Comparison of ENCODE assay signal across 24 cellular contexts in the genomic region with DNA sequence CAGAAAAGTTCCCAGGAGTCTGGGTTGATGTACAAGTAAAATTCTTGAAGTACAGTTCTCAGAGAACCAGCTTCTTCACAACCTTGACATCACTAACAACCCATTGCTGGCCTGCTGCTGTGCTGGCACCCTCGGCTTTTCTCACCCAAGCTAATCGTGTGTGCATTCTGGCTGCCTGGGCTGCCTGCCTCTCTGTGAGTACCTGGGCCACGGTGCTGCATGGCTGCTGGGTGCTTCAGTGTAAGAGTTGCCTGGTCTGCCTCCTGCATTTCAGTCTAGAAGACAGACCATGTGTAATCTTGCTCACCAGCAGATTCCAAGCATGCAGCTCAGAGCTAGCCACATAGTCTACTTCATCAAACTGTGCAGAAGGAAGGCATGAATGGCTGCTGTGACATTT. TPM values are rescaled to one million over a fixed set of nuclear protein-coding genes. Genes with fewer than 3 reads are reported as not detected.
DNase-seq lines count a peak whose midpoint lies in the region; ATAC-seq, FAIRE-seq and TF ChIP-seq lines count a peak whose summit lies in the region.
"Had no signal": no experiment of that assay in that cellular context is flagged by ENCODE, and none has a peak within 500 bp of the region (broad histone marks: within the 10 kb centered on the region; RNA-seq: fewer than 3 reads in every experiment).

No MANE protein-coding gene starts in this region.

- POLR2A ChIA-PET in HepG2 (lab: Yijun Ruan, JAX) = interaction anchor here (1.6 kb wide), 1 partner anchor 50 kb away, joined by 4 read pairs; no protein-coding TSS in a partner anchor

- ATAC-seq in HepG2 (peak; percentile 17; the same call in 1 of the 3 replicates), right lobe of liver (no peak), GM18858 (IDR thresholded peaks at IDR 0.05; ENCODE audit: unreplicated experiment) (no peak), GM21423 (IDR thresholded peaks at IDR 0.05; ENCODE audit: unreplicated experiment) (no peak)
- ATAC-seq: GM23338, HCT116 had no signal

- CTCF ChIA-PET in HepG2 (lab: Yijun Ruan, JAX; ENCODE audit: low intra/inter-chr PET ratio, low total read pairs) = no interaction called here
- CTCF ChIA-PET in activated naive CD4-positive, alpha-beta T cell treated with anti-CD3 and anti-CD28 coated beads, Interleukin-2, amount 10 ng/mL, durations not matched to agents 7 days and 5 days (lab: Charles Lee) = interaction anchor here (1.0 to 4.1 kb wide), 3 partner anchors 8 to 124 kb away, joined by 3 to 27 read pairs (median 4); no protein-coding TSS in a partner anchor

- no peak overlapping the region for H3K4me3 Mint-ChIP-seq in activated naive CD4-positive, alpha-beta T cell treated with anti-CD3 and anti-CD28 coated beads, Interleukin-2, amount 10 ng/mL, durations not matched to agents 7 days and 5 days
- H3K4me3 Mint-ChIP-seq: B cell; CD4-positive, alpha-beta T cell; CD8-positive, alpha-beta memory T cell; GM23338; H9 had no signal

- H3K27ac ChIP-seq in HepG2 (ENCODE audit: extremely low read length, insufficient read depth, low read length) = no peak overlapping the region
- H3K27ac ChIP-seq in right lobe of liver = no peak overlapping the region
- H3K27ac ChIP-seq in mesodermal cell (ENCODE audit: low read depth, low read length, severe bottlenecking) = peak overlapping the region; percentile 49
- H3K27ac ChIP-seq: 22Rv1, BLaER1, C4-2B had no signal

- H3K27ac Mint-ChIP-seq in activated naive CD4-positive, alpha-beta T cell treated with anti-CD3 and anti-CD28 coated beads, Interleukin-2, amount 10 ng/mL, durations not matched to agents 7 days and 5 days = no peak overlapping the region
- H3K27ac Mint-ChIP-seq: B cell; CD4-positive, alpha-beta T cell; CD8-positive, alpha-beta memory T cell; GM23338 had no signal

- in situ Hi-C loops in HepG2 (cut with HindIII; ENCODE audit: extremely low pct_ligation_motif_present, low pct_unique_long_range_greater_than_20kb) = loop anchor here (5.0 to 10.0 kb wide), 2 partner anchors 178 to 189 kb away; no protein-coding TSS in a partner anchor

- no peak for FAIRE-seq in HepG2 (lab: Jason Lieb, UNC)
- FAIRE-seq: A204.1, G401.6, GM12892, GM19239 had no signal

- no peak overlapping the region for H2AFZ ChIP-seq in HepG2 (ENCODE audit: low read length)
- H2AFZ ChIP-seq: GM23338 had no signal

- H3K9me3 Mint-ChIP-seq in activated naive CD4-positive, alpha-beta T cell treated with anti-CD3 and anti-CD28 coated beads, Interleukin-2, amount 10 ng/mL, durations not matched to agents 7 days and 5 days = no peaks in the 10 kb centered on the region
- H3K9me3 Mint-ChIP-seq: CD4-positive, alpha-beta T cell; CD8-positive, alpha-beta memory T cell had no signal

- H3K4me3 ChIP-seq in HepG2 (replicated peaks in 1 of 3; ENCODE audit: insufficient read depth in 1 of 3, low read depth in 2 of 3, low read length in 3 of 3) (no peak overlapping the region), right lobe of liver (no peak overlapping the region), mesodermal cell (ENCODE audit: extremely low read depth, insufficient read depth, low read length, poor library complexity, severe bottlenecking) (no peak overlapping the region)
- H3K4me3 ChIP-seq: BLaER1, GM23338 had no signal

- no TSS peak for BruUV-seq in HepG2 (replicated peaks; lab: Mats Ljungman, UMichigan)

- TF ChIP-seq EP300 in HepG2 (IDR thresholded peaks at IDR 0.05; ENCODE audit: low read depth in 2 of 2, low read length in 2 of 2) (no peak), HepG2 (CRISPR knock-in tag; IDR thresholded peaks at IDR 0.05; ENCODE audit: borderline replicate concordance) (no peak)

- TF ChIP-seq CTCF in HepG2 (CRISPR knock-in tag; IDR thresholded peaks at IDR 0.05) = no peak
- no peak for TF ChIP-seq CTCF in right lobe of liver (IDR thresholded peaks at IDR 0.05)

- H3K4me1 ChIP-seq in HepG2 (ENCODE audit: insufficient read depth, low read length) = peaks cover 60% of the 10 kb centered on the region
- H3K4me1 ChIP-seq in right lobe of liver = no peaks in the 10 kb centered on the region
- peaks cover 21% of the 10 kb centered on the region for H3K4me1 ChIP-seq in mesodermal cell (ENCODE audit: control insufficient read depth, insufficient read depth, low read length, poor library complexity, severe bottlenecking)
- H3K4me1 ChIP-seq: BLaER1 had no signal

- no peaks in the 10 kb centered on the region; a peak in 2 of 5 replicates for H3K27me3 ChIP-seq in HepG2 (ENCODE audit: control insufficient read depth in 1 of 2, insufficient read depth in 2 of 2, low read length in 2 of 2)
- no peaks in the 10 kb centered on the region for H3K27me3 ChIP-seq in right lobe of liver
- H3K27me3 ChIP-seq: BLaER1 had no signal

- 8% methylated on average over 2 of the region's 3 CpGs for WGBS in HepG2 (ENCODE audit: low lambda C conversion rate)
- WGBS in right lobe of liver (ENCODE audit: insufficient coverage, low coverage, low lambda C conversion rate, missing lambda C conversion rate) = no CpG with 5 or more reads among the region's 3 CpGs
- 82 to 93% methylated on average over 3 of the region's 3 CpGs for WGBS in mesodermal cell (ENCODE audit: insufficient coverage in 2 of 2), 2 experiments

- H3K79me2 ChIP-seq in HepG2 (ENCODE audit: insufficient read depth, low read length) = no peaks in the 10 kb centered on the region

- DNase-seq in HepG2 (ENCODE audit: low spot score) (no peak), right lobe of liver (no peak), islet precursor cell (peak; percentile 74), DMS153 (lab: John Stamatoyannopoulos, UW) (no peak)
- DNase-seq in activated naive CD4-positive, alpha-beta T cell treated with anti-CD3 and anti-CD28 coated beads, Interleukin-2, amount 10 ng/mL, durations not matched to agents 7 days and 5 days = no peak
- DNase-seq: Calu3; CD4-positive, alpha-beta T cell; CD8-positive, alpha-beta memory T cell; DND-41; H9 had no signal

- H3K4me2 ChIP-seq in HepG2 (ENCODE audit: low read depth, low read length) = peak overlapping the region; percentile 59
- H3K4me2 ChIP-seq: BLaER1, GM23338 had no signal

- peaks cover 28% of the 10 kb centered on the region for H3K27me3 Mint-ChIP-seq in activated naive CD4-positive, alpha-beta T cell treated with anti-CD3 and anti-CD28 coated beads, Interleukin-2, amount 10 ng/mL, durations not matched to agents 7 days and 5 days
- H3K27me3 Mint-ChIP-seq: B cell had no signal

- no peaks in the 10 kb centered on the region for H3K4me1 Mint-ChIP-seq in activated naive CD4-positive, alpha-beta T cell treated with anti-CD3 and anti-CD28 coated beads, Interleukin-2, amount 10 ng/mL, durations not matched to agents 7 days and 5 days
- H3K4me1 Mint-ChIP-seq: CD8-positive, alpha-beta memory T cell had no signal

- intact Hi-C loops in HepG2 (cut with micrococcal nuclease; ENCODE audit: unreplicated experiment) (no loop called here), right lobe of liver (cut with DNase I) (no loop called here)

- H3K9ac ChIP-seq in HepG2 (ENCODE audit: insufficient read depth, low read depth, low read length) = no peak overlapping the region
- H3K9ac ChIP-seq: BLaER1 had no signal

- H3K36me3 ChIP-seq in HepG2 (replicated peaks in 1 of 2; ENCODE audit: control insufficient read depth in 1 of 2, insufficient read depth in 2 of 2, low read length in 2 of 2) (no peaks in the 10 kb centered on the region), right lobe of liver (no peaks in the 10 kb centered on the region), mesodermal cell (ENCODE audit: control insufficient read depth, insufficient read depth, low read length) (no peaks in the 10 kb centered on the region)
- H3K36me3 ChIP-seq: BLaER1 had no signal

- H4K20me1 ChIP-seq in HepG2 (ENCODE audit: insufficient read depth, low read length) = no peaks in the 10 kb centered on the region
- H4K20me1 ChIP-seq: BLaER1 had no signal

- H3K9me3 ChIP-seq in HepG2 (ENCODE audit: low read length) (no peaks in the 10 kb centered on the region), right lobe of liver (no peaks in the 10 kb centered on the region), mesodermal cell (ENCODE audit: control insufficient read depth, low read length) (no peaks in the 10 kb centered on the region)
- H3K9me3 ChIP-seq: BLaER1 had no signal

- no peak for TF ChIP-seq RAD21 in HepG2 (CRISPR knock-in tag; IDR thresholded peaks at IDR 0.05)

- no peaks in the 10 kb centered on the region for H3K36me3 Mint-ChIP-seq in activated naive CD4-positive, alpha-beta T cell treated with anti-CD3 and anti-CD28 coated beads, Interleukin-2, amount 10 ng/mL, durations not matched to agents 7 days and 5 days
- H3K36me3 Mint-ChIP-seq: CD8-positive, alpha-beta memory T cell had no signal

- TF ChIP-seq POLR2A in HepG2 (IDR thresholded peaks at IDR 0.05; ENCODE audit: insufficient read depth in 1 of 2, low read depth in 2 of 2, low read length in 2 of 2) = no peak
- no peak for TF ChIP-seq POLR2A in right lobe of liver (IDR thresholded peaks at IDR 0.05)

TF ChIP-seq in HepG2, 621 proteins besides CTCF, POLR2A, EP300 and RAD21 (continues in another document):
- TF ChIP-seq KAT2B (IDR thresholded peaks at IDR 0.05; ENCODE audit: borderline replicate concordance, low read depth, low read length) = no peak

RNA-seq across cellular contexts. Expression of gene MEDAG, which starts 50.5 kb away (rescaled TPM):
- not detected in 2 replicates for total RNA-seq in HepG2 (2016; rRNA removed; fragmentation: Illumina TruSeq; extraction: Trizol)
- not detected in 2 replicates for total RNA-seq in HepG2 (2016; cell fraction: cytosol; rRNA removed; fragmentation: Illumina TruSeq; extraction: Trizol; ENCODE audit: low read depth)
- not detected in 2 replicates for total RNA-seq in HepG2 (2016; cell fraction: insoluble cytoplasmic fraction; rRNA removed; fragmentation: Illumina TruSeq; extraction: Trizol)
- total RNA-seq in HepG2 (2016; cell fraction: membrane; rRNA removed; fragmentation: Illumina TruSeq; extraction: Trizol) = not detected in 2 replicates
- total RNA-seq in HepG2 (2016; cell fraction: nucleus; rRNA removed; fragmentation: Illumina TruSeq; extraction: Trizol) = not detected in 2 replicates
- polyA plus RNA-seq in HepG2 (2011; rRNA removed) = not detected in 2 replicates
- not detected in 2 replicates for polyA plus RNA-seq in HepG2 (2011; cell fraction: cytosol; rRNA removed)
- not detected in 2 replicates for polyA plus RNA-seq in HepG2 (2011; cell fraction: nucleus; rRNA removed)
- polyA plus RNA-seq in HepG2 (2012) = not detected in 2 replicates
- polyA plus RNA-seq in HepG2 (2016; cell fraction: cytosol; fragmentation: Illumina TruSeq; extraction: Trizol; ENCODE audit: low read depth) = not detected in 2 replicates
- not detected in 2 replicates for polyA plus RNA-seq in HepG2 (2016; cell fraction: insoluble cytoplasmic fraction; fragmentation: Illumina TruSeq; extraction: Trizol; ENCODE audit: low read depth)
- not detected in 2 replicates for polyA plus RNA-seq in HepG2 (2016; cell fraction: membrane; fragmentation: Illumina TruSeq; extraction: Trizol; ENCODE audit: low read depth)
- polyA plus RNA-seq in HepG2 (2016; cell fraction: nucleus; fragmentation: Illumina TruSeq; extraction: Trizol; ENCODE audit: insufficient read depth, low read depth) = not detected in 2 replicates
- polyA minus RNA-seq in HepG2 (2011; rRNA and poly(A)+ RNA removed; ENCODE audit: low replicate concordance) = not detected in 2 replicates
- polyA minus RNA-seq in HepG2 (2011; cell fraction: cytosol; rRNA and poly(A)+ RNA removed) = not detected in 2 replicates
- not detected in 2 replicates for polyA minus RNA-seq in HepG2 (2011; cell fraction: nucleus; rRNA and poly(A)+ RNA removed)
- under 1 TPM in 3 of 6 experiments, not detected in 3; 0.24 to 0.44 (median 0.30) TPM for total RNA-seq in right lobe of liver
- 1.7 TPM for polyA plus RNA-seq in mesodermal cell (2013, experiment 1 of 2)
- polyA plus RNA-seq in mesodermal cell (2013, experiment 2 of 2) = 1.3 TPM
- total RNA-seq: B cell; CD4-positive, alpha-beta T cell; CD8-positive, alpha-beta memory T cell; H4 had no signal
- polyA plus RNA-seq: CD8-positive, alpha-beta memory T cell had no signal
